10 cellular contexts compared by ENCODE assay signal in the genomic region with DNA sequence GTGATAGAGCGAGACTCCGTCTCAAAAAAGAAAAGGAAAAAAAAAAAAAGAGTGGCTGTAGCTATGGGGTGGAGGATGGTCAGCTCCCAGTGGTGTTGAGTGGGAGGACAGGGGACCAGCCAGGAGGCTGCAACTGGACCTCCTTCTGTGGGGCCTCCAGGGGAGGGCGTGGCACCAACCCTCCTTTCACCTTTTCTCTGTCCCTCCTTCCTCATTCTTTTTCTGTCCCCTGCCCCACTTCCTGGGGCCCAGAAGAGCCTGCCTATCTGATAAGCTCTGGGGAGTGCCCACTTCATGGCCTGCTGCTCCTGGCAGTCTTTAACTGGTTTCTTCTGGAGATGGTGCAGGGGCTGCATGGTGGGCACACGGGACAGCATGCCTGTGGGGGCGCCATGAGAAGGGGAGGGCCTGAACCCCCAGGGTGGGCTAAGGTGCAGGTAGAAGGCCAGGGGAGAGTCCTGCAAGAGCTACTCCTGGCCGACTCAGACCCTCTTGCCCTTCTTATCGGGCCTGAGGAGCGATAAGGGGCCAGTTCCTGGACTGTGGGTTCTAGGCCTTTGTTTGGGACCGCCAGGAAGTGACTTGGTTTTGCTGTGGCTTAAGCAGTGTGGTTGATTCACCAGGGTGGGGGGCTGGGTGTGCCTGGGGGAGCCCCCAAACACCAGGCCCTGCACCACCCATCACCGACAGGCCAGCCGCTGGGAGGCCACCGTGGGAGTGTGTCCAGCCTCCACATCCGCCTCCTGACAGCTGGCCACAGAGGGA. TPM values are rescaled to one million over a fixed set of nuclear protein-coding genes. Genes with fewer than 3 reads are reported as not detected.
DNase-seq lines count a peak whose midpoint lies in the region; ATAC-seq and TF ChIP-seq lines count a peak whose summit lies in the region.
"Had no signal": no experiment of that assay in that cellular context is flagged by ENCODE, and none has a peak within 500 bp of the region (broad histone marks: within the 10 kb centered on the region; RNA-seq: fewer than 3 reads in every experiment).

No MANE protein-coding gene starts in this region.

- no peaks in the 10 kb centered on the region for H3K27me3 ChIP-seq in endodermal cell (ENCODE audit: control insufficient read depth, insufficient read depth, low read length, poor library complexity, severe bottlenecking)
- H3K27me3 ChIP-seq: breast epithelium had no signal

- no peak overlapping the region for H3K9ac ChIP-seq in endodermal cell (ENCODE audit: extremely low read depth, low read length, poor library complexity, severe bottlenecking)

- H3K4me1 Mint-ChIP-seq in IgD-negative memory B cell: peaks cover 6 to 13% (median 12%) of the 10 kb centered on the region in 3 donors
- H3K4me1 Mint-ChIP-seq in endodermal cell: no peaks in the 10 kb centered on the region
- H3K4me1 Mint-ChIP-seq in natural killer cell: peaks cover 21 to 23% of the 10 kb centered on the region in 2 donors

- TF ChIP-seq CTCF in endodermal cell (conservative IDR thresholded peaks at IDR 0.05): peak; percentile 34
- no peak for TF ChIP-seq CTCF in natural killer cell (IDR thresholded peaks at IDR 0.05)

- CTCF ChIA-PET in HEK293T (lab: Yijun Ruan, JAX): interaction anchor here (0.8 kb wide), 1 partner anchor 177 kb away, joined by 3 read pairs; no protein-coding TSS in a partner anchor

- H3K36me3 ChIP-seq in endodermal cell (ENCODE audit: control insufficient read depth, insufficient read depth, low read length): no peaks in the 10 kb centered on the region
- H3K36me3 ChIP-seq: breast epithelium had no signal

- H3K27me3 Mint-ChIP-seq in IgD-negative memory B cell (no peaks in the 10 kb centered on the region), endodermal cell (ENCODE audit: insufficient read depth) (no peaks in the 10 kb centered on the region), natural killer cell (ENCODE audit: low read depth in 2 of 2) (no peaks in the 10 kb centered on the region)

- no peak overlapping the region for H3K4me3 ChIP-seq in endodermal cell (ENCODE audit: low read length)

- H3K36me3 Mint-ChIP-seq in IgD-negative memory B cell: peaks cover 1% of the 10 kb centered on the region
- no peaks in the 10 kb centered on the region for H3K36me3 Mint-ChIP-seq in endodermal cell (ENCODE audit: low read depth)
- no peaks in the 10 kb centered on the region for H3K36me3 Mint-ChIP-seq in natural killer cell

- no peak overlapping the region for H3K27ac Mint-ChIP-seq in IgD-negative memory B cell
- no peak overlapping the region for H3K27ac Mint-ChIP-seq in endodermal cell
- H3K27ac Mint-ChIP-seq in natural killer cell: peak overlapping the region; percentile 72 to 79

- ATAC-seq in natural killer cell: peak; percentile 70 to 74 (median 70)

- H3K27ac ChIP-seq in endodermal cell (ENCODE audit: low read depth, low read length) (no peak overlapping the region), caudate nucleus (ENCODE audit: low read depth, low read length) (no peak overlapping the region)

- no peaks in the 10 kb centered on the region for H3K4me1 ChIP-seq in endodermal cell (ENCODE audit: control insufficient read depth, insufficient read depth, low read length)
- H3K4me1 ChIP-seq: breast epithelium had no signal

- H3K9me3 Mint-ChIP-seq in IgD-negative memory B cell (no peaks in the 10 kb centered on the region), endodermal cell (no peaks in the 10 kb centered on the region), natural killer cell (no peaks in the 10 kb centered on the region)

- peak; percentile 84 for DNase-seq in CMK (ENCODE audit: low read depth)
- no peak for DNase-seq in endodermal cell
- no peak for DNase-seq in natural killer cell
- no peak for DNase-seq in NCI-H2196 (lab: John Stamatoyannopoulos, UW; ENCODE audit: unreplicated experiment)
- no peak for DNase-seq in caudate nucleus (lab: John Stamatoyannopoulos, UW)
- no peak for DNase-seq in HEK293T (ENCODE audit: extremely low spot score)
- no peak for DNase-seq in NCI-H2029 (lab: John Stamatoyannopoulos, UW)
- DNase-seq: DMS53 had no signal

- POLR2A ChIA-PET in HEK293T (lab: Yijun Ruan, JAX): no interaction called here

- WGBS in endodermal cell (ENCODE audit: insufficient coverage in 1 of 2, insufficient read length in 1 of 2), 2 experiments: 87 to 92% methylated on average over 4 to 13 of the region's 13 CpGs

- H3K4me3 Mint-ChIP-seq in IgD-negative memory B cell: peak overlapping the region; percentile 1 to 91 (median 68)
- no peak overlapping the region for H3K4me3 Mint-ChIP-seq in endodermal cell
- H3K4me3 Mint-ChIP-seq in natural killer cell: peak overlapping the region; percentile 65

- no peaks in the 10 kb centered on the region for H3K9me3 ChIP-seq in endodermal cell (ENCODE audit: control insufficient read depth, low read length)
- H3K9me3 ChIP-seq: breast epithelium had no signal

- intact Hi-C loops in natural killer cell (cut with micrococcal nuclease): no loop called here

TF ChIP-seq in HEK293T, 16 proteins besides CTCF, POLR2A, EP300 and RAD21:
- TF ChIP-seq FOXM1 (IDR thresholded peaks at IDR 0.05; ENCODE audit: borderline replicate concordance) (no peak), SP1 (IDR thresholded peaks at IDR 0.05) (no peak), LEF1 (IDR thresholded peaks at IDR 0.05; ENCODE audit: borderline replicate concordance) (no peak), HDGF (IDR thresholded peaks at IDR 0.05; ENCODE audit: borderline replicate concordance) (no peak), ZNF384 (IDR thresholded peaks at IDR 0.05) (no peak), NFRKB (IDR thresholded peaks at IDR 0.05) (no peak), ELF4 (IDR thresholded peaks at IDR 0.05) (no peak), BHLHE40 (IDR thresholded peaks at IDR 0.05; ENCODE audit: borderline replicate concordance) (no peak), L3MBTL2 (conservative IDR thresholded peaks at IDR 0.05) (no peak), SUZ12 (IDR thresholded peaks at IDR 0.05) (no peak), CTBP1 (IDR thresholded peaks at IDR 0.05; ENCODE audit: borderline replicate concordance) (no peak), ARNT (IDR thresholded peaks at IDR 0.05) (no peak), TARDBP (IDR thresholded peaks at IDR 0.05) (no peak)

RNA-seq across cellular contexts. Expression of gene FLNB, which starts 49.4 kb away (rescaled TPM):
- polyA plus RNA-seq in IgD-negative memory B cell: 19.7 TPM
- total RNA-seq in endodermal cell (100 to 1,000 TPM; 212 to 221 TPM), natural killer cell (10 to 100 TPM; 24.6 to 30.8 (median 26.6) TPM)
- 86.0 TPM for polyA plus RNA-seq in endodermal cell (2013, experiment 1 of 2)
- polyA plus RNA-seq in endodermal cell (2013, experiment 2 of 2): 96.0 TPM

Comparison
In these comparisons a context has a peak if more than half of its experiments do, and no peak if none do; other contexts are left out.
1. H3K27ac Mint-ChIP-seq: peak in natural killer cell (2 of 2); none in IgD-negative memory B cell (0 of 3) and endodermal cell (single experiment).
2. RNA of gene FLNB, which starts 49.4 kb away (total RNA-seq): 212 to 221 TPM in endodermal cell; 24.6 to 30.8 TPM in natural killer cell; every median in the first group is over 4 times any median in the second.